ENCODE assay signal across 17 cellular contexts in the genomic region with DNA sequence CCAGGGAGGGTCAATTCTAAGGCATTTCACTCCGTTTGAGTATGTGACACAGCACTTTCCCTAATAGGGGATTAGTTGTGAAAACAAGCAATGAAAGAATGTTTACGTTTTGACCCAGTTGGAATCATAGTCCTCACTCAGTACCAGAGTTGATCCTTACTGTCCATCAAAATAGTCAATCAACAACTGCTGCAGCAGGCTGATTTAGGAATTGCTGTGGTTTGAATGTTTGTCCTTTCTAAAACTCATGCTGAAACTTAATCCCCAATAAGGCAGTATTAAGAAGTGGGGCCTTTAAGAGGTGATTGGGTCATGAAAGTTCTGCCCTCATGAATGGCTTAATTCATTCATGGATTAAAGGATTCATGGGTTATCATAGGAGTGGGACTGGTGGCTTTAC. TPM values are rescaled to one million over a fixed set of nuclear protein-coding genes. Genes with fewer than 3 reads are reported as not detected.
DNase-seq lines count a peak whose midpoint lies in the region; ATAC-seq and TF ChIP-seq lines count a peak whose summit lies in the region.
"Had no signal": no experiment of that assay in that cellular context is flagged by ENCODE, and none has a peak within 500 bp of the region (broad histone marks: within the 10 kb centered on the region; RNA-seq: fewer than 3 reads in every experiment).

No MANE protein-coding gene starts in this region.

- H3K27me3 Mint-ChIP-seq in CD4-positive, alpha-beta T cell = no peaks in the 10 kb centered on the region
- H3K27me3 Mint-ChIP-seq in endodermal cell (ENCODE audit: insufficient read depth) (no peaks in the 10 kb centered on the region), immature natural killer cell (ENCODE audit: low read depth in 3 of 3) (peaks cover 7 to 18% (median 13%) of the 10 kb centered on the region in 3 donors)
- H3K27me3 Mint-ChIP-seq: IgD-negative memory B cell had no signal

- no peaks in the 10 kb centered on the region for H3K9me3 ChIP-seq in CD4-positive, alpha-beta T cell (ENCODE audit: control insufficient read depth, low read length)
- no peaks in the 10 kb centered on the region for H3K9me3 ChIP-seq in endodermal cell (ENCODE audit: control insufficient read depth, low read length)
- no peaks in the 10 kb centered on the region for H3K9me3 ChIP-seq in smooth muscle cell (replicated peaks; ENCODE audit: low read depth)
- H3K9me3 ChIP-seq: BE2C, SJSA1 had no signal

- DNase-seq in CD4-positive, alpha-beta T cell = no peak
- DNase-seq in LHCN-M2 (ENCODE audit: low read depth) (peak; percentile 19), endodermal cell (no peak), smooth muscle cell (lab: John Stamatoyannopoulos, UW; ENCODE audit: unreplicated experiment) (no peak), NCI-H187 treated with DMSO at 0.1 percent for 48 hours (lab: John Stamatoyannopoulos, UW) (no peak), immature natural killer cell (no peak), T-helper 2 cell (no peak), NCI-H226 (no peak)
- DNase-seq: BE2C, GOT3, MV-4-11, NCI-H1417 treated with DMSO at 0.1 percent for 48 hours, NCI-H2081, NCI-H524 treated with DMSO at 0.1 percent for 48 hours had no signal

- peak overlapping the region; percentile 79 for H3K4me3 Mint-ChIP-seq in CD4-positive, alpha-beta T cell
- no peak overlapping the region for H3K4me3 Mint-ChIP-seq in endodermal cell
- H3K4me3 Mint-ChIP-seq in immature natural killer cell = no peak overlapping the region
- H3K4me3 Mint-ChIP-seq: IgD-negative memory B cell had no signal

- no peak overlapping the region for H2AFZ ChIP-seq in smooth muscle cell (ENCODE audit: low read depth)

- peak overlapping the region; percentile 3 for H3K4me2 ChIP-seq in smooth muscle cell

- no peak overlapping the region for H3K27ac ChIP-seq in CD4-positive, alpha-beta T cell (ENCODE audit: low read depth, low read length)
- no peak overlapping the region for H3K27ac ChIP-seq in endodermal cell (ENCODE audit: low read depth, low read length)
- no peak overlapping the region for H3K27ac ChIP-seq in smooth muscle cell (ENCODE audit: low read depth)
- H3K27ac ChIP-seq: RWPE1, SJSA1 had no signal

- no peak overlapping the region for H3K27ac Mint-ChIP-seq in CD4-positive, alpha-beta T cell
- peak overlapping the region; percentile 14 for H3K27ac Mint-ChIP-seq in endodermal cell
- H3K27ac Mint-ChIP-seq in immature natural killer cell = peak overlapping the region in 1 of 6 donors; percentile 22

- peaks cover 9% of the 10 kb centered on the region for H4K20me1 ChIP-seq in smooth muscle cell (ENCODE audit: low read depth)

- POLR2A ChIA-PET in CD4-positive, alpha-beta T cell (lab: Charles Lee) = no interaction called here

- H3K79me2 ChIP-seq in smooth muscle cell (ENCODE audit: low read depth) = peaks cover 14% of the 10 kb centered on the region

- peaks cover 21% of the 10 kb centered on the region for H3K4me1 Mint-ChIP-seq in CD4-positive, alpha-beta T cell (ENCODE audit: low read depth)
- H3K4me1 Mint-ChIP-seq in endodermal cell (peaks cover 38% of the 10 kb centered on the region), immature natural killer cell (peaks cover 16 to 20% of the 10 kb centered on the region in 2 donors)

- H3F3A ChIP-seq in smooth muscle cell (ENCODE audit: low read depth) = peaks cover 29% of the 10 kb centered on the region

- no peak for TF ChIP-seq CTCF in CD4-positive, alpha-beta T cell (IDR thresholded peaks at IDR 0.05)
- TF ChIP-seq CTCF in endodermal cell (conservative IDR thresholded peaks at IDR 0.05) = no peak
- TF ChIP-seq CTCF in smooth muscle cell (IDR thresholded peaks at IDR 0.05; ENCODE audit: borderline replicate concordance, insufficient read depth, poor library complexity, severe bottlenecking) = no peak

- H3K9ac ChIP-seq in endodermal cell (ENCODE audit: extremely low read depth, low read length, poor library complexity, severe bottlenecking) (no peak overlapping the region), smooth muscle cell (ENCODE audit: low read depth) (no peak overlapping the region)

- ATAC-seq in CD4-positive, alpha-beta T cell (ENCODE audit: poor library complexity) = no peak

- H3K4me3 ChIP-seq in endodermal cell (ENCODE audit: low read length) (no peak overlapping the region), smooth muscle cell (no peak overlapping the region)
- H3K4me3 ChIP-seq: SJSA1 had no signal

- CTCF ChIA-PET in CD4-positive, alpha-beta T cell (lab: Charles Lee) = no interaction called here

- WGBS in endodermal cell (ENCODE audit: insufficient coverage in 1 of 2, insufficient read length in 1 of 2), 2 experiments = 71 to 77% methylated on average over 2 of the region's 2 CpGs
- WGBS in smooth muscle cell (ENCODE audit: low lambda C conversion rate) = 24% methylated on average over 2 of the region's 2 CpGs

- peaks cover 10% of the 10 kb centered on the region for H3K4me1 ChIP-seq in endodermal cell (ENCODE audit: control insufficient read depth, insufficient read depth, low read length)
- H3K4me1 ChIP-seq in smooth muscle cell (ENCODE audit: low read depth) = peaks cover 19% of the 10 kb centered on the region

- H3K36me3 Mint-ChIP-seq in CD4-positive, alpha-beta T cell (ENCODE audit: low read depth) = peaks cover 7% of the 10 kb centered on the region
- H3K36me3 Mint-ChIP-seq in endodermal cell (ENCODE audit: low read depth) (no peaks in the 10 kb centered on the region), immature natural killer cell (no peaks in the 10 kb centered on the region)

- no peaks in the 10 kb centered on the region for H3K27me3 ChIP-seq in CD4-positive, alpha-beta T cell (ENCODE audit: control insufficient read depth, insufficient read depth, low read length)
- H3K27me3 ChIP-seq in endodermal cell (ENCODE audit: control insufficient read depth, insufficient read depth, low read length, poor library complexity, severe bottlenecking) (no peaks in the 10 kb centered on the region), smooth muscle cell (ENCODE audit: low read depth) (no peaks in the 10 kb centered on the region)
- H3K27me3 ChIP-seq: BE2C, SJSA1 had no signal

- no peaks in the 10 kb centered on the region for H3K36me3 ChIP-seq in endodermal cell (ENCODE audit: control insufficient read depth, insufficient read depth, low read length)
- H3K36me3 ChIP-seq in smooth muscle cell (ENCODE audit: low read depth) = no peaks in the 10 kb centered on the region
- H3K36me3 ChIP-seq: BE2C had no signal

- no peaks in the 10 kb centered on the region for H3K9me3 Mint-ChIP-seq in CD4-positive, alpha-beta T cell
- H3K9me3 Mint-ChIP-seq in endodermal cell (no peaks in the 10 kb centered on the region), immature natural killer cell (no peaks in the 10 kb centered on the region)
- H3K9me3 Mint-ChIP-seq: IgD-negative memory B cell had no signal

- intact Hi-C loops in CD4-positive, alpha-beta T cell (cut with DNase I, micrococcal nuclease) = loop anchor here (10.0 kb wide), 4 partner anchors 97 to 2003 kb away; a partner anchor contains a TSS

RNA-seq across cellular contexts. Expression of a gene that starts 3.0 kb away (rescaled TPM):
- total RNA-seq in CD4-positive, alpha-beta T cell = 10 to 100 TPM; 60.1 to 62.5 TPM
- 165 and 167 TPM in 2 replicates for total RNA-seq in LHCN-M2 (2014; rRNA removed)
- 65.0 TPM for polyA plus RNA-seq in LHCN-M2 (2012)
- total RNA-seq in endodermal cell = 10 to 100 TPM; 60.3 to 88.4 TPM
- 64.0 TPM for polyA plus RNA-seq in endodermal cell (2013, experiment 1 of 2)
- 67.2 TPM for polyA plus RNA-seq in endodermal cell (2013, experiment 2 of 2)
- 94.6 and 109 TPM in 2 replicates for total RNA-seq in smooth muscle cell
- 47.0 and 50.1 TPM in 2 replicates for polyA plus RNA-seq in smooth muscle cell
- polyA plus RNA-seq in immature natural killer cell = 100 to 1,000 TPM; 116 to 249 (median 125) TPM

RNA-seq across cellular contexts. Expression of a gene that starts 23.5 kb away (rescaled TPM):
- total RNA-seq in CD4-positive, alpha-beta T cell = 10 to 100 TPM; 18.5 to 22.1 TPM
- total RNA-seq in LHCN-M2 (2014; rRNA removed) (53.0 and 59.3 TPM in 2 replicates), endodermal cell (10 to 100 TPM; 18.1 to 27.8 TPM), smooth muscle cell (24.1 and 51.7 TPM in 2 replicates)
- 96.7 TPM for polyA plus RNA-seq in LHCN-M2 (2012)
- 40.1 TPM for polyA plus RNA-seq in endodermal cell (2013, experiment 1 of 2)
- 47.0 TPM for polyA plus RNA-seq in endodermal cell (2013, experiment 2 of 2)
- polyA plus RNA-seq in smooth muscle cell (49.8 and 52.1 TPM in 2 replicates), immature natural killer cell (10 to 100 TPM; 47.9 to 58.3 (median 50.2) TPM)

RNA-seq across cellular contexts. Expression of a gene that starts 44.7 kb away (rescaled TPM):
- total RNA-seq in CD4-positive, alpha-beta T cell = 1 to 10 TPM; 1.0 to 1.2 TPM
- total RNA-seq in LHCN-M2 (2014; rRNA removed) (1.0 and 2.2 TPM in 2 replicates), endodermal cell (under 1 TPM; 0.44 to 0.53 TPM), smooth muscle cell (4.8 and 5.2 TPM in 2 replicates)
- polyA plus RNA-seq in LHCN-M2 (2012) = 6.0 TPM
- 0.85 TPM for polyA plus RNA-seq in endodermal cell (2013, experiment 1 of 2)
- polyA plus RNA-seq in endodermal cell (2013, experiment 2 of 2) = 0.87 TPM
- polyA plus RNA-seq in smooth muscle cell (5.2 and 9.6 TPM in 2 replicates), immature natural killer cell (1 to 10 TPM in 2 of 3 donors, under 1 TPM in 1; 0.78 to 2.0 (median 1.1) TPM)
